8 cellular contexts compared by ENCODE assay signal in the genomic region with DNA sequence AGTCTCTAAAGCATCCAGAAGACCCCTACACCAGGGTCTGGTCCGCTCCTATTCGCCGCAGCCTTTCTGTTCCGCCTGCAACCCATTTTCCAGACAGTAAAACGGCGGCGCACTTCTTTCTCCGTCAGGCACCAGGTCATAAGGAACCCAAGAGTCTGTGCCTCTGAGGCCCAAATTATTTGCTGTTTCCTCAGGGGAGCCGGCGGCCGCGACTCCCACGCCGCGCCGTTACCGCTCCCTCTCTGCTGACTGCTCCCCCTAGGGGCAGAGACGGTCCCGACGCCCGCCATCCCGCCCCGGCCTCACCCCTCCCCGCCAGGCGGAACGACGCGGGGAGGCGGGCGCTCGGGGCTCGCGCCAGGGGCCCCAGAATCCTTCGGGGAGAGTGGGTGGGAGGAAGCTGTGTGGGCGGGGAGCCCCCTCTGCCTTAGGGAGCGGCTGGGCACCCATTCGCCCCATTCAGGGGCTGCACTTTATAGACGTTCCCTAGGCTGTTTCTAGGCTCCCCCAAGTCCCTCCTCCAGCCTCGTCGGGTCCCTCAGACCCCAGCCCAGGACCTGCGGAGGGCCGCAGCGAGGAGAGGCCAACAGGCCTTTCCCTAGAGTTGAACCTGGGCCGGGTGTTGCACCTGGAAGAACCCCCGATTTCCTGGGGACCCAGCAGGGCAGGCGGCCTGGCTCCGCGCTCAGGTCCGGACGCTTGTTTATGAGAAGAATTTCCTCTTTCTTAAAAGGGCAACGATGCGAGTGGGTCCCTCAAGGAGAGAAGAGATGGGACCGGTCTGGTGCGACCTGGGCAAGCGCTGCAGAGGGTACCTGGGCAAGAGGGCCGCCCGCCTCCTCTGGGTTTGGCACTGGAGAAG. TPM values are rescaled to one million over a fixed set of nuclear protein-coding genes. Genes with fewer than 3 reads are reported as not detected.
DNase-seq lines count a peak whose midpoint lies in the region; ATAC-seq and TF ChIP-seq lines count a peak whose summit lies in the region.

No MANE protein-coding gene starts in this region.

- H3K4me1 ChIP-seq in right atrium auricular region (peaks cover 0 to 37% of the 10 kb centered on the region in 2 donors), uterus (peaks cover 0 to 5% of the 10 kb centered on the region in 2 donors)

- H3K36me3 ChIP-seq in right atrium auricular region (no peaks in the 10 kb centered on the region), uterus (no peaks in the 10 kb centered on the region)

- H3K4me1 Mint-ChIP-seq in T-helper 1 cell treated with Interleukin-12 subunit alpha and Interleukin-12 subunit beta and Interleukin-4 antibody, amounts not matched to agents 30 μg/mL and 1 μg/mL, for 36 hours (ENCODE audit: low read depth): peaks cover 27% of the 10 kb centered on the region

- TF ChIP-seq CTCF in right atrium auricular region (IDR thresholded peaks at IDR 0.05): peak; percentile 94 to 98
- TF ChIP-seq CTCF in uterus (IDR thresholded peaks at IDR 0.05): peak; percentile 96 to 98 (median 97)

- peak; percentile 39 for TF ChIP-seq POLR2A in GM15510 (IDR thresholded peaks at IDR 0.05; ENCODE audit: borderline replicate concordance, extremely low read depth, insufficient read length)
- TF ChIP-seq POLR2A in uterus (IDR thresholded peaks at IDR 0.05): peak in 1 of 2 donors; percentile 41

- intact Hi-C loops in uterus (cut with DNase I; ENCODE audit: low total_unique reads): loop anchor here (10.0 kb wide), 1 partner anchor 101 kb away; the partner anchor contains the start of gene TMBIM1

- peaks cover 2% of the 10 kb centered on the region for H3K36me3 Mint-ChIP-seq in T-helper 1 cell treated with Interleukin-12 subunit alpha and Interleukin-12 subunit beta and Interleukin-4 antibody, amounts not matched to agents 30 μg/mL and 1 μg/mL, for 36 hours (ENCODE audit: low read depth)

- H3K27ac ChIP-seq in angular gyrus (ENCODE audit: low read depth, low read length): peak overlapping the region; percentile 97
- H3K27ac ChIP-seq in right atrium auricular region: peak overlapping the region; percentile 98 to 99
- H3K27ac ChIP-seq in uterus: peak overlapping the region; percentile 99

- peak overlapping the region; percentile 98 for H3K27ac Mint-ChIP-seq in T-helper 1 cell treated with Interleukin-12 subunit alpha and Interleukin-12 subunit beta and Interleukin-4 antibody, amounts not matched to agents 30 μg/mL and 1 μg/mL, for 36 hours

- H3K4me3 ChIP-seq in right atrium auricular region (peak overlapping the region; percentile 93 to 96), uterus (peak overlapping the region; percentile 95)

- peak; percentile 31 for ATAC-seq in HG02938 (IDR thresholded peaks at IDR 0.05; ENCODE audit: unreplicated experiment)

- no peaks in the 10 kb centered on the region for H3K9me3 ChIP-seq in right atrium auricular region
- no peaks in the 10 kb centered on the region for H3K9me3 ChIP-seq in uterus

- peaks cover 6% of the 10 kb centered on the region for H3K27me3 Mint-ChIP-seq in T-helper 1 cell treated with Interleukin-12 subunit alpha and Interleukin-12 subunit beta and Interleukin-4 antibody, amounts not matched to agents 30 μg/mL and 1 μg/mL, for 36 hours (ENCODE audit: low read depth)

- peak overlapping the region; percentile 90 for H3K4me3 Mint-ChIP-seq in T-helper 1 cell treated with Interleukin-12 subunit alpha and Interleukin-12 subunit beta and Interleukin-4 antibody, amounts not matched to agents 30 μg/mL and 1 μg/mL, for 36 hours

- DNase-seq in NCI-H1694 (lab: John Stamatoyannopoulos, UW) (peak; percentile 92), right atrium auricular region (ENCODE audit: low spot score) (peak; percentile 93), pulmonary artery endothelial cell (ENCODE audit: low read depth, low spot score) (peak; percentile 88), uterus (peak; percentile 95 to 97)

- no peaks in the 10 kb centered on the region for H3K9me3 Mint-ChIP-seq in T-helper 1 cell treated with Interleukin-12 subunit alpha and Interleukin-12 subunit beta and Interleukin-4 antibody, amounts not matched to agents 30 μg/mL and 1 μg/mL, for 36 hours

- H3K27me3 ChIP-seq in right atrium auricular region (no peaks in the 10 kb centered on the region), uterus (no peaks in the 10 kb centered on the region)

RNA-seq across cellular contexts. Expression of gene CTDSP1, which starts 3.6 kb away (rescaled TPM):
- total RNA-seq in right atrium auricular region: 10 to 100 TPM; 54.2 to 99.5 TPM
- total RNA-seq in pulmonary artery endothelial cell: 51.0 and 73.3 TPM in 2 replicates
- total RNA-seq in uterus: 100 to 1,000 TPM in 2 of 4 donors, 10 to 100 TPM in 2; 48.8 to 198 (median 76.8) TPM

RNA-seq across cellular contexts. Expression of gene SLC11A1, which starts 14.0 kb away (rescaled TPM):
- total RNA-seq in right atrium auricular region: 10 to 100 TPM in 1 of 2 donors, 1 to 10 TPM in 1; 8.7 to 22.1 TPM
- 0.04 TPM in 1 of 2 replicates, not detected in the other for total RNA-seq in pulmonary artery endothelial cell
- total RNA-seq in uterus: 10 to 100 TPM in 1 of 4 donors, 1 to 10 TPM in 1, under 1 TPM in 2; 0.26 to 14.0 (median 4.2) TPM

RNA-seq across cellular contexts. Expression of gene VIL1, which starts 22.9 kb away (rescaled TPM):
- total RNA-seq in right atrium auricular region: not detected
- total RNA-seq in pulmonary artery endothelial cell: not detected in 2 replicates
- under 1 TPM in 3 of 4 donors, not detected in 1; 0.28 to 0.59 (median 0.51) TPM for total RNA-seq in uterus

RNA-seq across cellular contexts. Expression of gene CATIP, which starts 39.4 kb away (rescaled TPM):
- not detected for total RNA-seq in right atrium auricular region
- total RNA-seq in pulmonary artery endothelial cell: not detected in 2 replicates
- under 1 TPM in 2 of 4 donors, not detected in 2; 0.85 to 0.97 TPM for total RNA-seq in uterus

Comparison
In these comparisons a context has a peak if more than half of its experiments do, and no peak if none do; other contexts are left out.
1. Peak in every context shown above with its lines: DNase-seq, ATAC-seq, H3K4me3 ChIP-seq and H3K27ac ChIP-seq.